ENCODE assay signal across 8 cellular contexts in genomic region chr7:151168022-151168786, GRCh38. TPM values are rescaled to one million over a fixed set of nuclear protein-coding genes. Genes with fewer than 3 reads are reported as not detected.
DNase-seq lines count a peak whose midpoint lies in the region; ATAC-seq, FAIRE-seq and TF ChIP-seq lines count a peak whose summit lies in the region.

No MANE protein-coding gene starts in this region.

- no peaks in the 10 kb centered on the region for H3K36me3 ChIP-seq in GM12878 (ENCODE audit: control insufficient read depth in 2 of 2, insufficient read depth in 2 of 2, low read length in 1 of 2)

- peak; percentile 45 to 61 (median 60) for TF ChIP-seq CTCF in GM12878 (IDR thresholded peaks at IDR 0.05 in 2 of 3, conservative IDR thresholded peaks at IDR 0.05 in 1 of 3; ENCODE audit: control insufficient read depth in 2 of 3, extremely low read depth in 1 of 3, insufficient read depth in 1 of 3, low read depth in 3 of 3, low read length in 3 of 3)

- H3K27me3 Mint-ChIP-seq in T-helper 1 cell treated with Interleukin-12 subunit alpha and Interleukin-12 subunit beta and Interleukin-4 antibody, amounts not matched to agents 30 μg/mL and 1 μg/mL, for 36 hours (ENCODE audit: low read depth) = peaks cover 47% of the 10 kb centered on the region

- in situ Hi-C loops in GM12878 (cut with MboI) = no loop called here

- H3K9ac ChIP-seq in GM12878 (ENCODE audit: control insufficient read depth, insufficient read depth, low read length) = no peak overlapping the region

- peaks cover 14 to 23% of the 10 kb centered on the region in 2 experiments for H3K27me3 ChIP-seq in GM12878 (replicated peaks in 1 of 2; ENCODE audit: control insufficient read depth in 2 of 2, insufficient read depth in 2 of 2, low read length in 1 of 2)

- WGBS in GM12878 (ENCODE audit: insufficient coverage, insufficient replicate concordance, low lambda C conversion rate, missing lambda C conversion rate) = 29% methylated on average over 45 of the region's 51 CpGs

- no peaks in the 10 kb centered on the region for H4K20me1 ChIP-seq in GM12878 (ENCODE audit: control insufficient read depth, insufficient read depth)

- TF ChIP-seq POLR2A in GM12878 (IDR thresholded peaks at IDR 0.05; ENCODE audit: low read depth, low read length) = no peak

- H3K27ac ChIP-seq in GM12878 (ENCODE audit: control insufficient read depth, insufficient read depth) = no peak overlapping the region

- no peaks in the 10 kb centered on the region for H3K9me3 Mint-ChIP-seq in T-helper 1 cell treated with Interleukin-12 subunit alpha and Interleukin-12 subunit beta and Interleukin-4 antibody, amounts not matched to agents 30 μg/mL and 1 μg/mL, for 36 hours

- SMC1A ChIA-PET in GM12878 (lab: Charles Lee; ENCODE audit: uncharacterized antibody, unreplicated experiment) = no interaction called here

- no peak for FAIRE-seq in GM12878 (lab: Jason Lieb, UNC)

- DNase-seq in ELR (ENCODE audit: low read depth) (peak; percentile 18), GM12878 (ENCODE audit: low read depth, low spot score) (no peak), left colon (peak in 1 of 2 donors; percentile 55), superior temporal gyrus (ENCODE audit: extremely low spot score) (no peak), ureter (ENCODE audit: low spot score) (no peak)
- DNase-seq in stimulated activated CD4-positive, alpha-beta T cell treated with anti-CD3 and anti-CD28 coated beads, TNF-alpha, amount 100 ng/mL, for 4 hours (ENCODE audit: low read depth in 3 of 3) = peak; percentile 17 to 45 (median 20)

- POLR2A ChIA-PET in GM12878 (lab: Charles Lee) = no interaction called here

- peak; percentile 52 for ATAC-seq in HG03354 (IDR thresholded peaks at IDR 0.05; ENCODE audit: poor library complexity, severe bottlenecking, unreplicated experiment)
- ATAC-seq in GM12878 = peak; percentile 88
- ATAC-seq in left colon = peak; percentile 79

- H3K79me2 ChIP-seq in GM12878 (ENCODE audit: control insufficient read depth, insufficient read depth, low read length) = no peaks in the 10 kb centered on the region

- no peak overlapping the region for H3K4me3 ChIP-seq in GM12878

- peak overlapping the region; percentile 47 for H3K4me2 ChIP-seq in GM12878 (ENCODE audit: control insufficient read depth, insufficient read depth)

- no peaks in the 10 kb centered on the region for H3K9me3 ChIP-seq in GM12878 (replicated peaks; ENCODE audit: control insufficient read depth, insufficient read depth, low read length)

- no peaks in the 10 kb centered on the region for H3K36me3 Mint-ChIP-seq in T-helper 1 cell treated with Interleukin-12 subunit alpha and Interleukin-12 subunit beta and Interleukin-4 antibody, amounts not matched to agents 30 μg/mL and 1 μg/mL, for 36 hours (ENCODE audit: low read depth)

- peak overlapping the region; percentile 74 for H3K4me3 Mint-ChIP-seq in T-helper 1 cell treated with Interleukin-12 subunit alpha and Interleukin-12 subunit beta and Interleukin-4 antibody, amounts not matched to agents 30 μg/mL and 1 μg/mL, for 36 hours

- BruUV-seq in GM12878 (replicated peaks; lab: Mats Ljungman, UMichigan) = no TSS peak

- peak overlapping the region; percentile 13; the same call in 1 of the 2 replicates for H2AFZ ChIP-seq in GM12878 (ENCODE audit: control insufficient read depth, low read depth, low read length)

- TF ChIP-seq RAD21 in GM12878 (IDR thresholded peaks at IDR 0.05; ENCODE audit: insufficient read depth, low read depth, low read length) = no peak

- no peaks in the 10 kb centered on the region for H3K4me1 ChIP-seq in GM12878 (ENCODE audit: control insufficient read depth, insufficient read depth, low read length)

- H3K27ac Mint-ChIP-seq in T-helper 1 cell treated with Interleukin-12 subunit alpha and Interleukin-12 subunit beta and Interleukin-4 antibody, amounts not matched to agents 30 μg/mL and 1 μg/mL, for 36 hours = no peak overlapping the region

- RAD21 ChIA-PET in GM12878 (lab: Charles Lee; ENCODE audit: unreplicated experiment) = no interaction called here

- CTCF ChIA-PET in GM12878 (lab: Yijun Ruan, JAX) = interaction anchor here (0.7 kb wide), 1 partner anchor 44 kb away, joined by 4 read pairs; no protein-coding TSS in a partner anchor

- peaks cover 7% of the 10 kb centered on the region for H3K4me1 Mint-ChIP-seq in T-helper 1 cell treated with Interleukin-12 subunit alpha and Interleukin-12 subunit beta and Interleukin-4 antibody, amounts not matched to agents 30 μg/mL and 1 μg/mL, for 36 hours (ENCODE audit: low read depth)

- TF ChIP-seq EP300 in GM12878 (IDR thresholded peaks at IDR 0.05; ENCODE audit: borderline replicate concordance in 1 of 2, control insufficient read depth in 1 of 2, low read depth in 2 of 2, low read length in 2 of 2) = no peak

- intact Hi-C loops in GM12878 (cut with micrococcal nuclease; ENCODE audit: unreplicated experiment) (no loop called here), left colon (cut with DNase I, micrococcal nuclease) (no loop called here)

RNA-seq across cellular contexts. Expression of gene GBX1, which starts 0.7 kb away (rescaled TPM):
- not detected in 2 replicates for total RNA-seq in GM12878 (2013; cell fraction: nucleolus; rRNA removed)
- not detected in 2 replicates for total RNA-seq in GM12878 (2014; rRNA removed)
- not detected in 2 replicates for total RNA-seq in GM12878 (2014; rRNA removed; fragmentation: Illumina TruSeq; extraction: Trizol)
- total RNA-seq in GM12878 (2021) = not detected in 2 replicates
- polyA plus RNA-seq in GM12878 (2011; ENCODE audit: low read depth) = not detected
- polyA plus RNA-seq in GM12878 (2011; rRNA removed) = not detected in 2 replicates
- polyA plus RNA-seq in GM12878 (2011; cell fraction: cytosol; rRNA removed) = not detected in 2 replicates
- polyA plus RNA-seq in GM12878 (2011; cell fraction: nucleus; rRNA removed) = not detected in 2 replicates
- polyA plus RNA-seq in GM12878 (2012) = not detected in 2 replicates
- not detected in 2 replicates for polyA plus RNA-seq in GM12878 (2014; fragmentation: Illumina TruSeq; extraction: Trizol)
- not detected for polyA plus RNA-seq in GM12878 (2014; fragmentation: Nextera tagmentation; extraction: Ambion mirVana)
- polyA plus RNA-seq in GM12878 (2014; rRNA removed) = not detected in 2 replicates
- not detected for polyA plus RNA-seq in GM12878 (2016; fragmentation: Nextera tagmentation; extraction: Ambion mirVana)
- not detected in 2 replicates for polyA minus RNA-seq in GM12878 (2011; rRNA and poly(A)+ RNA removed)
- not detected in 2 replicates for polyA minus RNA-seq in GM12878 (2011; cell fraction: cytosol; rRNA and poly(A)+ RNA removed)
- not detected in 2 replicates for polyA minus RNA-seq in GM12878 (2011; cell fraction: nucleus; rRNA and poly(A)+ RNA removed)
- total RNA-seq in left colon = not detected
- not detected for total RNA-seq in ureter

RNA-seq across cellular contexts. Expression of gene ASB10, which starts 18.8 kb away (rescaled TPM):
- not detected in 2 replicates for total RNA-seq in GM12878 (2013; cell fraction: nucleolus; rRNA removed)
- total RNA-seq in GM12878 (2014; rRNA removed) (not detected in 2 replicates), GM12878 (2014; rRNA removed; fragmentation: Illumina TruSeq; extraction: Trizol) (not detected in 2 replicates), GM12878 (2021) (not detected in 2 replicates), left colon (not detected), ureter (not detected)
- polyA plus RNA-seq in GM12878 (2011; ENCODE audit: low read depth) = not detected
- polyA plus RNA-seq in GM12878 (2011; rRNA removed) (not detected in 2 replicates), GM12878 (2014; fragmentation: Illumina TruSeq; extraction: Trizol) (not detected in 2 replicates), GM12878 (2014; fragmentation: Nextera tagmentation; extraction: Ambion mirVana) (not detected), GM12878 (2014; rRNA removed) (not detected in 2 replicates), GM12878 (2016; fragmentation: Nextera tagmentation; extraction: Ambion mirVana) (not detected)
- polyA plus RNA-seq in GM12878 (2011; cell fraction: cytosol; rRNA removed) = not detected in 2 replicates
- not detected in 2 replicates for polyA plus RNA-seq in GM12878 (2011; cell fraction: nucleus; rRNA removed)
- polyA plus RNA-seq in GM12878 (2012) = not detected in 2 replicates
- not detected in 2 replicates for polyA minus RNA-seq in GM12878 (2011; rRNA and poly(A)+ RNA removed)
- not detected in 2 replicates for polyA minus RNA-seq in GM12878 (2011; cell fraction: cytosol; rRNA and poly(A)+ RNA removed)
- not detected in 2 replicates for polyA minus RNA-seq in GM12878 (2011; cell fraction: nucleus; rRNA and poly(A)+ RNA removed)

RNA-seq across cellular contexts. Expression of gene H2BK1, which starts 42.1 kb away (rescaled TPM):
- total RNA-seq in GM12878 (2013; cell fraction: nucleolus; rRNA removed) = not detected in 2 replicates
- total RNA-seq in GM12878 (2014; rRNA removed) (not detected in 2 replicates), GM12878 (2014; rRNA removed; fragmentation: Illumina TruSeq; extraction: Trizol) (not detected in 2 replicates), GM12878 (2021) (0.54 TPM in 1 of 2 replicates, not detected in the other), left colon (not detected), ureter (not detected)
- not detected for polyA plus RNA-seq in GM12878 (2011; ENCODE audit: low read depth)
- polyA plus RNA-seq in GM12878 (2011; rRNA removed) (not detected in 2 replicates), GM12878 (2014; fragmentation: Illumina TruSeq; extraction: Trizol) (not detected in 2 replicates), GM12878 (2014; fragmentation: Nextera tagmentation; extraction: Ambion mirVana) (not detected), GM12878 (2014; rRNA removed) (not detected in 2 replicates), GM12878 (2016; fragmentation: Nextera tagmentation; extraction: Ambion mirVana) (not detected)
- not detected in 2 replicates for polyA plus RNA-seq in GM12878 (2011; cell fraction: cytosol; rRNA removed)
- not detected in 2 replicates for polyA plus RNA-seq in GM12878 (2011; cell fraction: nucleus; rRNA removed)
- not detected in 2 replicates for polyA plus RNA-seq in GM12878 (2012)
- polyA minus RNA-seq in GM12878 (2011; rRNA and poly(A)+ RNA removed) = not detected in 2 replicates
- not detected in 2 replicates for polyA minus RNA-seq in GM12878 (2011; cell fraction: cytosol; rRNA and poly(A)+ RNA removed)
- polyA minus RNA-seq in GM12878 (2011; cell fraction: nucleus; rRNA and poly(A)+ RNA removed) = 1.1 TPM in 1 of 2 replicates, not detected in the other

RNA-seq across cellular contexts. Expression of gene ABCF2, which starts 58.8 kb away (rescaled TPM):
- 22.9 and 36.3 TPM in 2 replicates for total RNA-seq in GM12878 (2013; cell fraction: nucleolus; rRNA removed)
- total RNA-seq in GM12878 (2014; rRNA removed) = 59.4 and 59.8 TPM in 2 replicates
- total RNA-seq in GM12878 (2014; rRNA removed; fragmentation: Illumina TruSeq; extraction: Trizol) = 55.4 and 56.2 TPM in 2 replicates
- 52.8 and 58.1 TPM in 2 replicates for total RNA-seq in GM12878 (2021)
- polyA plus RNA-seq in GM12878 (2011; ENCODE audit: low read depth) = 18.9 TPM
- polyA plus RNA-seq in GM12878 (2011; rRNA removed) = 15.2 and 29.3 TPM in 2 replicates
- 42.5 and 47.8 TPM in 2 replicates for polyA plus RNA-seq in GM12878 (2011; cell fraction: cytosol; rRNA removed)
- 38.2 and 45.7 TPM in 2 replicates for polyA plus RNA-seq in GM12878 (2011; cell fraction: nucleus; rRNA removed)
- 19.8 and 21.2 TPM in 2 replicates for polyA plus RNA-seq in GM12878 (2012)
- 62.1 and 76.3 TPM in 2 replicates for polyA plus RNA-seq in GM12878 (2014; fragmentation: Illumina TruSeq; extraction: Trizol)
- polyA plus RNA-seq in GM12878 (2014; fragmentation: Nextera tagmentation; extraction: Ambion mirVana) = 10 to 100 TPM; 39.6 to 50.9 TPM
- polyA plus RNA-seq in GM12878 (2014; rRNA removed) = 49.5 and 54.5 TPM in 2 replicates
- polyA plus RNA-seq in GM12878 (2016; fragmentation: Nextera tagmentation; extraction: Ambion mirVana) = 10 to 100 TPM; 63.9 to 65.8 TPM
- 39.4 and 48.2 TPM in 2 replicates for polyA minus RNA-seq in GM12878 (2011; rRNA and poly(A)+ RNA removed)
- 11.6 and 19.4 TPM in 2 replicates for polyA minus RNA-seq in GM12878 (2011; cell fraction: cytosol; rRNA and poly(A)+ RNA removed)
- 8.1 and 17.4 TPM in 2 replicates for polyA minus RNA-seq in GM12878 (2011; cell fraction: nucleus; rRNA and poly(A)+ RNA removed)
- total RNA-seq in left colon = 10 to 100 TPM; 27.9 to 28.0 TPM
- 33.9 TPM for total RNA-seq in ureter

Comparison
In these comparisons a context has a peak if more than half of its experiments do, and no peak if none do; other contexts are left out.
1. DNase-seq: peak in ELR (single experiment) and stimulated activated CD4-positive, alpha-beta T cell treated with anti-CD3 and anti-CD28 coated beads, TNF-alpha, amount 100 ng/mL, for 4 hours (3 of 3); none in GM12878 (single experiment), superior temporal gyrus (single experiment) and ureter (single experiment).
2. Peak in every context shown above with its lines, with median percentiles within 50 percentile points of each other: ATAC-seq.